8 cellular contexts compared by ENCODE assay signal in the genomic region with DNA sequence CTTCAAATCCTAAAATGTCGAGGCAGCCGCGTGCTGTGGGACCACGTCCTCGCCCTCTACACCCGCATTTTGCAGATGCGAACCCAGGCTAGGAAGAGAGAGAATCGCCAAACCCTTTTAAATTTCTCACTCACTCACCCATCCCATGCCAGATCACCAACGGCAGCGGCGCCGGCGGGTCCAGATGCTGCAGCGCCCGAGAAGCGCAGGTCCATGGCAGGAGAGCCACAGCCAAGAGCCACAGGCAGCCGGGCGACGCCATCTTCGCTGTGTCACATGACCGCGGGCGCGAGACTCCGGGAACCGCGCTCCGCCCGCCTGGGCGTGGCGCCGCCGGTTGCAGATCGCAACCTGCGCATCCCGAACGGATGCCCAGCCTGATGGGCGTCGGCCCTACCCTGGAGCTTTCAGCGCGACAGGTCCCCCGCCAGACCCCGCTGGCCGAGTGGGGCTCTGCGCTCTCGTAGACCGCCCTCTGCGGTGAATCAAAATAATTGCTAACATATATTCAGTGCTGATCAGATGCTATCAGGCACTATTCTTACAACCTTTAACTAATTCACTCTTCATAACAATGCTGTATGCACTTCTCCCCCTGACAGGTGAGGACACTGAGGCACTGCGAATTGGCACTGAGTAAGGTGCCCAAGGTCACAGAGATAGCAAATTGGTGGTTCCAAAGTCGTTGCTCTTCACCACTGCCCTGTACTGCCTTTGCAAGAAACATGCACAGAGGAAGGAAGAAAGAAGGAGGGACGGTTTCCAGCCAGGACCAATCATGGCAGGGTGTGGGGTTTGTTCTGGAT. TPM values are rescaled to one million over a fixed set of nuclear protein-coding genes. Genes with fewer than 3 reads are reported as not detected.
DNase-seq lines count a peak whose midpoint lies in the region; ATAC-seq and TF ChIP-seq lines count a peak whose summit lies in the region.

A gene (minus strand): TSS at position 276 of the 806 bp plus-strand sequence. CDS start 14 bp downstream, at position 262.

- peak within 1 kb of the TSS; percentile 2; the same call in 1 of the 2 replicates for H3K27ac ChIP-seq in HCT116 (ENCODE audit: low read depth, low read length)
- peak within 1 kb of the TSS; percentile 78 for H3K27ac ChIP-seq in angular gyrus (ENCODE audit: low read depth, low read length)
- H3K27ac ChIP-seq in right cardiac atrium (ENCODE audit: low read length), result peak within 1 kb of the TSS; percentile 61
- peak within 1 kb of the TSS; percentile 75 to 77 for H3K27ac ChIP-seq in uterus

- DNase-seq in G401 (ENCODE audit: low spot score) (peak; percentile 81), HCT116 (ENCODE audit: low read depth, low spot score) (peak; percentile 41), NCI-H128 (lab: John Stamatoyannopoulos, UW; ENCODE audit: unreplicated experiment) (peak; percentile 74), right cardiac atrium (peak; percentile 78 to 93 (median 90)), putamen (ENCODE audit: low spot score) (peak; percentile 85), uterus (peak; percentile 61 to 75)

- H3K27me3 ChIP-seq in HCT116 (ENCODE audit: insufficient read depth, low read length), result no peaks in the 10 kb centered on the region
- no peaks in the 10 kb centered on the region for H3K27me3 ChIP-seq in right cardiac atrium (ENCODE audit: control insufficient read depth, insufficient read depth)
- no peaks in the 10 kb centered on the region for H3K27me3 ChIP-seq in uterus

- in situ Hi-C loops in G401 (cut with HindIII; ENCODE audit: low sequenced_read_pairs), result no loop called here

- POLR2A ChIA-PET in HCT116 (lab: Charles Lee), result no interaction called here

- peak; percentile 92 for ATAC-seq in HCT116
- peak; percentile 96 to 97 for ATAC-seq in right cardiac atrium

- no peaks in the 10 kb centered on the region for H3K9me2 ChIP-seq in HCT116 (ENCODE audit: insufficient read depth)

- peak within 1 kb of the TSS; percentile 70 for H3K9ac ChIP-seq in HCT116 (ENCODE audit: low read length)

- peaks cover 0 to 2% of the 10 kb centered on the region in 2 experiments; a peak in 2 of 4 replicates for H3K36me3 ChIP-seq in HCT116 (ENCODE audit: control insufficient read depth in 1 of 2, insufficient read depth in 2 of 2, low read length in 2 of 2)
- no peaks in the 10 kb centered on the region for H3K36me3 ChIP-seq in uterus

- TF ChIP-seq CTCF in HCT116 (IDR thresholded peaks at IDR 0.05 in 2 of 3, conservative IDR thresholded peaks at IDR 0.05 in 1 of 3; ENCODE audit: borderline replicate concordance in 1 of 3, insufficient read depth in 1 of 3, low read depth in 2 of 3, low read length in 2 of 3) (0 out of 6 replicates have a peak, but pooled peaks of 1 of the 3 experiments have one; percentile 13), uterus (IDR thresholded peaks at IDR 0.05) (peak in 2 of 4 experiments; percentile 17 to 35)

- H3K4me2 ChIP-seq in HCT116 (ENCODE audit: low read length), result peak within 1 kb of the TSS; percentile 96

- TF ChIP-seq RAD21 in HCT116 (IDR thresholded peaks at IDR 0.05; ENCODE audit: low read depth), result 0 out of 2 replicates have a peak, but pooled peaks have one; percentile 6

- TF ChIP-seq POLR2A in HCT116 (IDR thresholded peaks at IDR 0.05; ENCODE audit: borderline replicate concordance, extremely low read depth, insufficient read depth, insufficient read length), result peak; percentile 82
- TF ChIP-seq POLR2A in uterus (IDR thresholded peaks at IDR 0.05), result peak; percentile 37 to 50

- peak within 1 kb of the TSS; percentile 93 for H2AFZ ChIP-seq in HCT116 (ENCODE audit: low read depth, low read length, poor library complexity, severe bottlenecking)

- RAD21 ChIA-PET in HCT116 (lab: Charles Lee; ENCODE audit: low non-redundant PET in 1 of 2, low total read pairs in 2 of 2, uncharacterized antibody in 2 of 2, unreplicated experiment in 2 of 2), result interaction anchor here in 1 of 2 experiments (0.6 kb wide), 1 partner anchor 495 kb away, joined by 3 read pairs; no protein-coding TSS in a partner anchor

- intact Hi-C loops in HCT116 (cut with micrococcal nuclease) (no loop called here), right cardiac atrium (cut with DNase I) (no loop called here), uterus (cut with DNase I; ENCODE audit: low total_unique reads) (no loop called here)
- intact Hi-C loops in T-helper 2 cell treated with Interferon-gamma antibody and Interleukin-4, amounts not matched to agents 100 ng/mL and 5 ng/mL, for 36 hours (cut with micrococcal nuclease), result loop anchor here (1.0 kb wide), 1 partner anchor 57 kb away; a partner anchor contains a TSS

- H3K9me3 ChIP-seq in HCT116 (ENCODE audit: control insufficient read depth in 1 of 2, insufficient read depth in 1 of 2, low read depth in 1 of 2, low read length in 2 of 2) (no peaks in the 10 kb centered on the region), right cardiac atrium (ENCODE audit: control insufficient read depth, low read length) (no peaks in the 10 kb centered on the region), uterus (peaks cover 0 to 3% of the 10 kb centered on the region in 2 donors)

- H3K79me2 ChIP-seq in HCT116 (ENCODE audit: insufficient read depth, low read length), result peaks cover 41% of the 10 kb centered on the region

- no TSS peak for BruUV-seq in HCT116 (replicated peaks; lab: Mats Ljungman, UMichigan)

- no peaks in the 10 kb centered on the region for H4K20me1 ChIP-seq in HCT116 (ENCODE audit: insufficient read depth)

- peak within 1 kb of the TSS; percentile 71 to 88 for H3K4me3 ChIP-seq in HCT116 (replicated peaks in 1 of 2; ENCODE audit: low read depth in 1 of 2, low read length in 2 of 2)
- H3K4me3 ChIP-seq in right cardiac atrium (ENCODE audit: low read length), result peak within 1 kb of the TSS; percentile 83
- peak within 1 kb of the TSS; percentile 83 to 90 for H3K4me3 ChIP-seq in uterus

- CTCF ChIA-PET in HCT116 (lab: Charles Lee), result no interaction called here

- H3K4me1 ChIP-seq in HCT116 (ENCODE audit: control insufficient read depth in 1 of 2, insufficient read depth in 2 of 2, low read length in 2 of 2) (peaks cover 11 to 22% of the 10 kb centered on the region in 2 experiments; a peak in 3 of 4 replicates), right cardiac atrium (ENCODE audit: control insufficient read depth, insufficient read depth, low read length) (no peaks in the 10 kb centered on the region), uterus (no peaks in the 10 kb centered on the region)

- under 1% methylated on average over 51 of the region's 51 CpGs for WGBS in right cardiac atrium

TF ChIP-seq in HCT116, 20 proteins besides CTCF, POLR2A, EP300 and RAD21 (continues in another document):
- no peak for TF ChIP-seq ZNF274 (IDR thresholded peaks at IDR 0.05; ENCODE audit: low read depth, low read length)
- peak; percentile 95 for TF ChIP-seq YY1 (IDR thresholded peaks at IDR 0.05; ENCODE audit: extremely low read depth, insufficient replicate concordance, low read depth, low read length)
- peak; percentile 41 for TF ChIP-seq TCF7L2 (IDR thresholded peaks at IDR 0.05; ENCODE audit: borderline replicate concordance, extremely low read depth, insufficient read depth, insufficient read length)
- no peak for TF ChIP-seq EZH2 (IDR thresholded peaks at IDR 0.05)
- TF ChIP-seq EZH2phosphoT487 (IDR thresholded peaks at IDR 0.05; ENCODE audit: borderline replicate concordance), result no peak
- no peak for TF ChIP-seq ELF1 (IDR thresholded peaks at IDR 0.05; ENCODE audit: borderline replicate concordance, low read depth)
- TF ChIP-seq ZFX (IDR thresholded peaks at IDR 0.05), result no peak
- TF ChIP-seq, protein P1, sequence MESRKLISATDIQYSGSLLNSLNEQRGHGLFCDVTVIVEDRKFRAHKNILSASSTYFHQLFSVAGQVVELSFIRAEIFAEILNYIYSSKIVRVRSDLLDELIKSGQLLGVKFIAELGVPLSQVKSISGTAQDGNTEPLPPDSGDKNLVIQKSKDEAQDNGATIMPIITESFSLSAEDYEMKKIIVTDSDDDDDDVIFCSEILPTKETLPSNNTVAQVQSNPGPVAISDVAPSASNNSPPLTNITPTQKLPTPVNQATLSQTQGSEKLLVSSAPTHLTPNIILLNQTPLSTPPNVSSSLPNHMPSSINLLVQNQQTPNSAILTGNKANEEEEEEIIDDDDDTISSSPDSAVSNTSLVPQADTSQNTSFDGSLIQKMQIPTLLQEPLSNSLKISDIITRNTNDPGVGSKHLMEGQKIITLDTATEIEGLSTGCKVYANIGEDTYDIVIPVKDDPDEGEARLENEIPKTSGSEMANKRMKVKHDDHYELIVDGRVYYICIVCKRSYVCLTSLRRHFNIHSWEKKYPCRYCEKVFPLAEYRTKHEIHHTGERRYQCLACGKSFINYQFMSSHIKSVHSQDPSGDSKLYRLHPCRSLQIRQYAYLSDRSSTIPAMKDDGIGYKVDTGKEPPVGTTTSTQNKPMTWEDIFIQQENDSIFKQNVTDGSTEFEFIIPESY (IDR thresholded peaks at IDR 0.05; ENCODE audit: extremely low read depth, insufficient replicate concordance, low read length), result peak; percentile 86
- no peak for TF ChIP-seq CEBPB (IDR thresholded peaks at IDR 0.05; ENCODE audit: low read depth)
- TF ChIP-seq SP1 (IDR thresholded peaks at IDR 0.05; ENCODE audit: low read depth), result no peak
- TF ChIP-seq, protein P2, sequence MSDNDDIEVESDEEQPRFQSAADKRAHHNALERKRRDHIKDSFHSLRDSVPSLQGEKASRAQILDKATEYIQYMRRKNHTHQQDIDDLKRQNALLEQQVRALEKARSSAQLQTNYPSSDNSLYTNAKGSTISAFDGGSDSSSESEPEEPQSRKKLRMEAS (IDR thresholded peaks at IDR 0.05), result peak; percentile 93
- TF ChIP-seq EGR1 (IDR thresholded peaks at IDR 0.05; ENCODE audit: low read depth), result no peak
- TF ChIP-seq SIN3A (IDR thresholded peaks at IDR 0.05; ENCODE audit: low read depth), result peak; percentile 72

RNA-seq across cellular contexts. Expression of the gene that starts here (rescaled TPM):
- 181 and 227 TPM in 2 replicates for total RNA-seq in G401 (2014; rRNA removed; shearing (Covaris generic))
- 46.8 TPM for total RNA-seq in HCT116 (2021; ENCODE audit: unreplicated experiment)
- polyA plus RNA-seq in HCT116 (2012), result 21.4 and 36.1 TPM in 2 replicates
- 102 TPM in 2 replicates for total RNA-seq in T-helper 2 cell treated with Interferon-gamma antibody and Interleukin-4, amounts not matched to agents 100 ng/mL and 5 ng/mL, for 36 hours
- 10 to 100 TPM; 37.6 to 59.0 (median 42.6) TPM for total RNA-seq in right cardiac atrium
- 39.5 TPM for polyA plus RNA-seq in right cardiac atrium
- total RNA-seq in uterus, result 100 to 1,000 TPM in 2 of 4 donors, 10 to 100 TPM in 2; 81.7 to 123 (median 94.5) TPM

Comparison
In these comparisons a context has a peak if more than half of its experiments do, and no peak if none do; other contexts are left out.
1. Peak in every context shown above with its lines: DNase-seq, ATAC-seq, H3K4me3 ChIP-seq and H3K27ac ChIP-seq.
2. H3K27ac ChIP-seq: peak in every context shown above with its lines; median percentile 78 in angular gyrus; 76 in uterus; 61 in right cardiac atrium; 2 in HCT116.